In the genomic region with DNA sequence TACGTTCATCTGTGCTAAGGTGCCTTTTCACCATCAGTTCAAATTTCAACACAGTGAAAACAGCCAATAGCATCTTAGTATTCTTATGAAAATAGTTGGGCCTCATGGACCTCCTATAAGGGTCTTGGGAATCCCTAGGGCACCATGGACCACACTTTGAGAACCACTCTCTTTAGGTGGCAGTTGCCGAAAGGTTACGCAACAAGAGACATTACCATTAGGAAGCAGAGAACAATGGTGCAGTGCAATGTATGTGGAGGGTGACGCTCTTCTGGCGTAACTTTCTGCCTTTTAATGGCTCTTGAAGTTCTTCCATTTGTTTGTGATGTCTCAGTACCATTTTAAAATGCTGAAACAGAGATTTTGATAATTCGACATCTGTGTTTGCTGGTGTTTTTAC, we compare ENCODE assay signal across 14 cellular contexts.
"Had no signal": no experiment of that assay in that cellular context is flagged by ENCODE, and none has a peak within 500 bp of the region (broad histone marks: within the 10 kb centered on the region; RNA-seq: fewer than 3 reads in every experiment).

No MANE protein-coding gene starts in this region.

- ATAC-seq: heart left ventricle; left lobe of liver; naive thymus-derived CD4-positive, alpha-beta T cell had no signal

- DNase-seq: cortex of kidney; dorsolateral prefrontal cortex; effector CD8-positive, alpha-beta T cell; heart left ventricle; hypothalamus; mammary epithelial cell; naive thymus-derived CD4-positive, alpha-beta T cell; nephron progenitor cell; posterior cingulate gyrus; small intestine; stimulated activated CD4-positive, alpha-beta T cell treated with anti-CD3 and anti-CD28 coated beads, Interleukin-12 subunit alpha, Interleukin-12 subunit beta, amount 100 ng/mL, for 4 hours; stimulated activated naive CD4-positive, alpha-beta T cell treated with Interleukin-2 at 50 U/mL for 16 hours had no signal

- H3K27ac ChIP-seq: dorsolateral prefrontal cortex, heart left ventricle had no signal

- H3K4me3 ChIP-seq: dorsolateral prefrontal cortex, heart left ventricle had no signal

- H3K27me3 ChIP-seq: dorsolateral prefrontal cortex, heart left ventricle had no signal

- H3K36me3 Mint-ChIP-seq: type B pancreatic cell had no signal

- H3K9me3 Mint-ChIP-seq: naive thymus-derived CD4-positive, alpha-beta T cell; nephron progenitor cell; type B pancreatic cell had no signal

- H3K9me3 ChIP-seq: heart left ventricle had no signal

- H3K27me3 Mint-ChIP-seq: type B pancreatic cell had no signal

- H3K27ac Mint-ChIP-seq: naive thymus-derived CD4-positive, alpha-beta T cell; nephron progenitor cell; type B pancreatic cell had no signal

- H3K4me3 Mint-ChIP-seq: naive thymus-derived CD4-positive, alpha-beta T cell; nephron progenitor cell; type B pancreatic cell had no signal
